Comparison of ENCODE assay signal across 8 cellular contexts in genomic region chr13:76879211-76879875, GRCh38. TPM values are rescaled to one million over a fixed set of nuclear protein-coding genes. Genes with fewer than 3 reads are reported as not detected.
DNase-seq lines count a peak whose midpoint lies in the region; ATAC-seq and TF ChIP-seq lines count a peak whose summit lies in the region.

No MANE protein-coding gene starts in this region.

- H2AFZ ChIP-seq in DND-41 (ENCODE audit: low read depth, low read length) = peak overlapping the region; percentile 76

- ATAC-seq in DND-41 (ENCODE audit: insufficient read depth, low read depth) (peak; percentile 99), GM21723 (IDR thresholded peaks at IDR 0.05; ENCODE audit: unreplicated experiment) (peak; percentile 95), psoas muscle (peak; percentile 57 to 90 (median 84)), aorta (ENCODE audit: low FRiP score) (peak; percentile 91)
- ATAC-seq in activated CD8-positive, alpha-beta memory T cell treated with anti-CD3 and anti-CD28 coated beads, Interleukin-2, amount 10 ng/mL, durations not matched to agents 7 days and 5 days = peak; percentile 100

- H3K9me3 ChIP-seq in DND-41 (ENCODE audit: insufficient read depth, low read length, severe bottlenecking) = no peaks in the 10 kb centered on the region
- no peaks in the 10 kb centered on the region for H3K9me3 ChIP-seq in MG63
- no peaks in the 10 kb centered on the region for H3K9me3 ChIP-seq in psoas muscle
- no peaks in the 10 kb centered on the region for H3K9me3 ChIP-seq in aorta (ENCODE audit: control insufficient read depth, low read length)

- H3K27ac ChIP-seq in DND-41 (ENCODE audit: low read length) (peak overlapping the region; percentile 33), psoas muscle (peak overlapping the region; percentile 65), aorta (ENCODE audit: low read depth in 1 of 2, low read length in 2 of 2) (peak overlapping the region; percentile 70 to 84)

- DNase-seq in DND-41 (peak; percentile 63), MG63 (peak; percentile 85), fibroblast of peridontal ligament (ENCODE audit: extremely low read depth) (peak; percentile 81), psoas muscle (peak; percentile 65 to 77), aorta (peak; percentile 89 to 92), NCI-H748 treated with DMSO at 0.1 percent for 48 hours (lab: John Stamatoyannopoulos, UW) (no peak)
- DNase-seq in activated CD8-positive, alpha-beta memory T cell treated with anti-CD3 and anti-CD28 coated beads, Interleukin-2, amount 10 ng/mL, durations not matched to agents 7 days and 5 days = peak; percentile 74

- H3K4me3 ChIP-seq in DND-41 (ENCODE audit: low read depth in 1 of 2, low read length in 2 of 2) = peak overlapping the region in 1 of 2 experiments; percentile 23; a peak in 2 of 4 replicates
- peak overlapping the region; percentile 3; the same call in 1 of the 2 replicates for H3K4me3 ChIP-seq in MG63
- H3K4me3 ChIP-seq in psoas muscle = peak overlapping the region; percentile 20
- peak overlapping the region in 1 of 2 donors; percentile 10 for H3K4me3 ChIP-seq in aorta (ENCODE audit: low read length in 2 of 2)

- peaks cover 39% of the 10 kb centered on the region for H3K27me3 Mint-ChIP-seq in activated CD8-positive, alpha-beta memory T cell treated with anti-CD3 and anti-CD28 coated beads, Interleukin-2, amount 10 ng/mL, durations not matched to agents 7 days and 5 days

- WGBS in psoas muscle, 3 donors = 51 to 60% (median 57%) methylated on average over 8 of the region's 8 CpGs
- 40 to 45% methylated on average over 8 of the region's 8 CpGs for WGBS in aorta, 2 donors

- intact Hi-C loops in psoas muscle (cut with DNase I) (no loop called here), aorta (cut with DNase I) (no loop called here)

- peak overlapping the region; percentile 57 for H3K4me2 ChIP-seq in DND-41 (ENCODE audit: insufficient read depth, low read length)

- peak overlapping the region; percentile 24 for H3K9ac ChIP-seq in DND-41 (ENCODE audit: low read depth, low read length)

- H3K79me2 ChIP-seq in DND-41 (ENCODE audit: insufficient read depth, low read length) = no peaks in the 10 kb centered on the region

- no peak overlapping the region for H3K4me3 Mint-ChIP-seq in activated CD8-positive, alpha-beta memory T cell treated with anti-CD3 and anti-CD28 coated beads, Interleukin-2, amount 10 ng/mL, durations not matched to agents 7 days and 5 days

- H3K36me3 ChIP-seq in DND-41 (ENCODE audit: insufficient read depth, low read length) (no peaks in the 10 kb centered on the region), MG63 (no peaks in the 10 kb centered on the region), psoas muscle (ENCODE audit: insufficient read depth in 1 of 2, low read depth in 1 of 2) (no peaks in the 10 kb centered on the region), aorta (ENCODE audit: control insufficient read depth in 1 of 2, insufficient read depth in 2 of 2, low read length in 1 of 2) (no peaks in the 10 kb centered on the region)

- H3K9me3 Mint-ChIP-seq in activated CD8-positive, alpha-beta memory T cell treated with anti-CD3 and anti-CD28 coated beads, Interleukin-2, amount 10 ng/mL, durations not matched to agents 7 days and 5 days (ENCODE audit: low read depth) = no peaks in the 10 kb centered on the region

- H3K4me1 ChIP-seq in DND-41 (ENCODE audit: insufficient read depth, low read length) = peaks cover 16% of the 10 kb centered on the region
- peaks cover 2% of the 10 kb centered on the region for H3K4me1 ChIP-seq in psoas muscle
- H3K4me1 ChIP-seq in aorta (ENCODE audit: control insufficient read depth in 1 of 2, insufficient read depth in 2 of 2, low read length in 2 of 2) = peaks cover 0 to 3% of the 10 kb centered on the region in 2 donors

- H3K4me1 Mint-ChIP-seq in activated CD8-positive, alpha-beta memory T cell treated with anti-CD3 and anti-CD28 coated beads, Interleukin-2, amount 10 ng/mL, durations not matched to agents 7 days and 5 days = peaks cover 18% of the 10 kb centered on the region

- no peaks in the 10 kb centered on the region for H4K20me1 ChIP-seq in DND-41 (ENCODE audit: insufficient read depth, low read length)

- H3K27ac Mint-ChIP-seq in activated CD8-positive, alpha-beta memory T cell treated with anti-CD3 and anti-CD28 coated beads, Interleukin-2, amount 10 ng/mL, durations not matched to agents 7 days and 5 days = peak overlapping the region; percentile 60

- H3K27me3 ChIP-seq in DND-41 (ENCODE audit: insufficient read depth, low read length, poor library complexity) = no peaks in the 10 kb centered on the region
- no peaks in the 10 kb centered on the region for H3K27me3 ChIP-seq in MG63
- peaks cover 0 to 50% (median 0%) of the 10 kb centered on the region in 3 donors for H3K27me3 ChIP-seq in psoas muscle (ENCODE audit: insufficient read depth in 3 of 3, low read length in 2 of 3)
- H3K27me3 ChIP-seq in aorta (ENCODE audit: control insufficient read depth in 1 of 2, insufficient read depth in 2 of 2, low read length in 1 of 2) = no peaks in the 10 kb centered on the region

- no peaks in the 10 kb centered on the region for H3K36me3 Mint-ChIP-seq in activated CD8-positive, alpha-beta memory T cell treated with anti-CD3 and anti-CD28 coated beads, Interleukin-2, amount 10 ng/mL, durations not matched to agents 7 days and 5 days

- TF ChIP-seq CTCF in DND-41 (IDR thresholded peaks at IDR 0.05; ENCODE audit: borderline replicate concordance, extremely low read depth, low read length, poor library complexity, severe bottlenecking) = no peak
- TF ChIP-seq CTCF in psoas muscle (IDR thresholded peaks at IDR 0.05) = no peak

- CTCF ChIA-PET in activated CD8-positive, alpha-beta memory T cell treated with anti-CD3 and anti-CD28 coated beads, Interleukin-2, amount 10 ng/mL, durations not matched to agents 7 days and 5 days (lab: Charles Lee) = interaction anchor here (0.6 to 1.6 kb wide), 5 partner anchors 9 to 513 kb away, joined by 3 to 5 read pairs (median 4); no protein-coding TSS in a partner anchor

RNA-seq across cellular contexts. Expression of gene KCTD12, which starts 6.9 kb away (rescaled TPM):
- total RNA-seq in MG63 (2014; rRNA removed; shearing (Covaris generic); ENCODE audit: low replicate concordance) = 14.9 and 19.3 TPM in 2 replicates
- 1 to 10 TPM; 2.4 to 3.7 TPM for total RNA-seq in activated CD8-positive, alpha-beta memory T cell treated with anti-CD3 and anti-CD28 coated beads, Interleukin-2, amount 10 ng/mL, durations not matched to agents 7 days and 5 days
- total RNA-seq in psoas muscle = 10 to 100 TPM; 22.4 to 31.3 (median 26.7) TPM
- 10 to 100 TPM; 11.6 to 19.2 (median 14.4) TPM for polyA plus RNA-seq in psoas muscle
- 100 to 1,000 TPM in 1 of 2 donors, 10 to 100 TPM in 1; 98.7 to 137 TPM for total RNA-seq in aorta
- 10 to 100 TPM; 20.8 to 35.6 TPM for polyA plus RNA-seq in aorta
